Comparison of ENCODE assay signal across 1 cellular context in genomic region chr4:38664704-38665401, GRCh38.
TF ChIP-seq lines count a peak whose summit lies in the region.

No MANE protein-coding gene starts in this region.

TF ChIP-seq in GM23338, 12 proteins besides CTCF, POLR2A, EP300 and RAD21:
- TF ChIP-seq, protein P1, sequence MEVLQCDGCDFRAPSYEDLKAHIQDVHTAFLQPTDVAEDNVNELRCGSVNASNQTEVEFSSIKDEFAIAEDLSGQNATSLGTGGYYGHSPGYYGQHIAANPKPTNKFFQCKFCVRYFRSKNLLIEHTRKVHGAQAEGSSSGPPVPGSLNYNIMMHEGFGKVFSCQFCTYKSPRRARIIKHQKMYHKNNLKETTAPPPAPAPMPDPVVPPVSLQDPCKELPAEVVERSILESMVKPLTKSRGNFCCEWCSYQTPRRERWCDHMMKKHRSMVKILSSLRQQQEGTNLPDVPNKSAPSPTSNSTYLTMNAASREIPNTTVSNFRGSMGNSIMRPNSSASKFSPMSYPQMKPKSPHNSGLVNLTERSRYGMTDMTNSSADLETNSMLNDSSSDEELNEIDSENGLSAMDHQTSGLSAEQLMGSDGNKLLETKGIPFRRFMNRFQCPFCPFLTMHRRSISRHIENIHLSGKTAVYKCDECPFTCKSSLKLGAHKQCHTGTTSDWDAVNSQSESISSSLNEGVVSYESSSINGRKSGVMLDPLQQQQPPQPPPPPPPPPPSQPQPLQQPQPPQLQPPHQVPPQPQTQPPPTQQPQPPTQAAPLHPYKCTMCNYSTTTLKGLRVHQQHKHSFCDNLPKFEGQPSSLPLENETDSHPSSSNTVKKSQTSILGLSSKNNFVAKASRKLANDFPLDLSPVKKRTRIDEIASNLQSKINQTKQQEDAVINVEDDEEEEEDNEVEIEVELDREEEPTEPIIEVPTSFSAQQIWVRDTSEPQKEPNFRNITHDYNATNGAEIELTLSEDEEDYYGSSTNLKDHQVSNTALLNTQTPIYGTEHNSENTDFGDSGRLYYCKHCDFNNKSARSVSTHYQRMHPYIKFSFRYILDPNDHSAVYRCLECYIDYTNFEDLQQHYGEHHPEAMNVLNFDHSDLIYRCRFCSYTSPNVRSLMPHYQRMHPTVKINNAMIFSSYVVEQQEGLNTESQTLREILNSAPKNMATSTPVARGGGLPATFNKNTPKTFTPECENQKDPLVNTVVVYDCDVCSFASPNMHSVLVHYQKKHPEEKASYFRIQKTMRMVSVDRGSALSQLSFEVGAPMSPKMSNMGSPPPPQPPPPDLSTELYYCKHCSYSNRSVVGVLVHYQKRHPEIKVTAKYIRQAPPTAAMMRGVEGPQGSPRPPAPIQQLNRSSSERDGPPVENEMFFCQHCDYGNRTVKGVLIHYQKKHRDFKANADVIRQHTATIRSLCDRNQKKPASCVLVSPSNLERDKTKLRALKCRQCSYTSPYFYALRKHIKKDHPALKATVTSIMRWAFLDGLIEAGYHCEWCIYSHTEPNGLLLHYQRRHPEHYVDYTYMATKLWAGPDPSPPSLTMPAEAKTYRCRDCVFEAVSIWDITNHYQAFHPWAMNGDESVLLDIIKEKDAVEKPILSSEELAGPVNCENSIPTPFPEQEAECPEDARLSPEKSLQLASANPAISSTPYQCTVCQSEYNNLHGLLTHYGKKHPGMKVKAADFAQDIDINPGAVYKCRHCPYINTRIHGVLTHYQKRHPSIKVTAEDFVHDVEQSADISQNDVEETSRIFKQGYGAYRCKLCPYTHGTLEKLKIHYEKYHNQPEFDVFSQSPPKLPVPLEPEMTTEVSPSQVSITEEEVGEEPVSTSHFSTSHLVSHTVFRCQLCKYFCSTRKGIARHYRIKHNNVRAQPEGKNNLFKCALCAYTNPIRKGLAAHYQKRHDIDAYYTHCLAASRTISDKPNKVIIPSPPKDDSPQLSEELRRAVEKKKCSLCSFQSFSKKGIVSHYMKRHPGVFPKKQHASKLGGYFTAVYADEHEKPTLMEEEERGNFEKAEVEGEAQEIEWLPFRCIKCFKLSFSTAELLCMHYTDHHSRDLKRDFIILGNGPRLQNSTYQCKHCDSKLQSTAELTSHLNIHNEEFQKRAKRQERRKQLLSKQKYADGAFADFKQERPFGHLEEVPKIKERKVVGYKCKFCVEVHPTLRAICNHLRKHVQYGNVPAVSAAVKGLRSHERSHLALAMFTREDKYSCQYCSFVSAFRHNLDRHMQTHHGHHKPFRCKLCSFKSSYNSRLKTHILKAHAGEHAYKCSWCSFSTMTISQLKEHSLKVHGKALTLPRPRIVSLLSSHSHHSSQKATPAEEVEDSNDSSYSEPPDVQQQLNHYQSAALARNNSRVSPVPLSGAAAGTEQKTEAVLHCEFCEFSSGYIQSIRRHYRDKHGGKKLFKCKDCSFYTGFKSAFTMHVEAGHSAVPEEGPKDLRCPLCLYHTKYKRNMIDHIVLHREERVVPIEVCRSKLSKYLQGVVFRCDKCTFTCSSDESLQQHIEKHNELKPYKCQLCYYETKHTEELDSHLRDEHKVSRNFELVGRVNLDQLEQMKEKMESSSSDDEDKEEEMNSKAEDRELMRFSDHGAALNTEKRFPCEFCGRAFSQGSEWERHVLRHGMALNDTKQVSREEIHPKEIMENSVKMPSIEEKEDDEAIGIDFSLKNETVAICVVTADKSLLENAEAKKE (CRISPR knock-in tag; IDR thresholded peaks at IDR 0.05), result no peak
- TF ChIP-seq NANOG (IDR thresholded peaks at IDR 0.05; ENCODE audit: borderline replicate concordance), result no peak
- no peak for TF ChIP-seq EZH2 (IDR thresholded peaks at IDR 0.05; ENCODE audit: low read depth, unreplicated experiment)
- TF ChIP-seq CREB1 (CRISPR knock-in tag; IDR thresholded peaks at IDR 0.05; ENCODE audit: low read depth), result no peak
- no peak for TF ChIP-seq ZNF331 (CRISPR knock-in tag; IDR thresholded peaks at IDR 0.05; ENCODE audit: low read depth)
- TF ChIP-seq, protein P2, sequence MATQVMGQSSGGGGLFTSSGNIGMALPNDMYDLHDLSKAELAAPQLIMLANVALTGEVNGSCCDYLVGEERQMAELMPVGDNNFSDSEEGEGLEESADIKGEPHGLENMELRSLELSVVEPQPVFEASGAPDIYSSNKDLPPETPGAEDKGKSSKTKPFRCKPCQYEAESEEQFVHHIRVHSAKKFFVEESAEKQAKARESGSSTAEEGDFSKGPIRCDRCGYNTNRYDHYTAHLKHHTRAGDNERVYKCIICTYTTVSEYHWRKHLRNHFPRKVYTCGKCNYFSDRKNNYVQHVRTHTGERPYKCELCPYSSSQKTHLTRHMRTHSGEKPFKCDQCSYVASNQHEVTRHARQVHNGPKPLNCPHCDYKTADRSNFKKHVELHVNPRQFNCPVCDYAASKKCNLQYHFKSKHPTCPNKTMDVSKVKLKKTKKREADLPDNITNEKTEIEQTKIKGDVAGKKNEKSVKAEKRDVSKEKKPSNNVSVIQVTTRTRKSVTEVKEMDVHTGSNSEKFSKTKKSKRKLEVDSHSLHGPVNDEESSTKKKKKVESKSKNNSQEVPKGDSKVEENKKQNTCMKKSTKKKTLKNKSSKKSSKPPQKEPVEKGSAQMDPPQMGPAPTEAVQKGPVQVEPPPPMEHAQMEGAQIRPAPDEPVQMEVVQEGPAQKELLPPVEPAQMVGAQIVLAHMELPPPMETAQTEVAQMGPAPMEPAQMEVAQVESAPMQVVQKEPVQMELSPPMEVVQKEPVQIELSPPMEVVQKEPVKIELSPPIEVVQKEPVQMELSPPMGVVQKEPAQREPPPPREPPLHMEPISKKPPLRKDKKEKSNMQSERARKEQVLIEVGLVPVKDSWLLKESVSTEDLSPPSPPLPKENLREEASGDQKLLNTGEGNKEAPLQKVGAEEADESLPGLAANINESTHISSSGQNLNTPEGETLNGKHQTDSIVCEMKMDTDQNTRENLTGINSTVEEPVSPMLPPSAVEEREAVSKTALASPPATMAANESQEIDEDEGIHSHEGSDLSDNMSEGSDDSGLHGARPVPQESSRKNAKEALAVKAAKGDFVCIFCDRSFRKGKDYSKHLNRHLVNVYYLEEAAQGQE (IDR thresholded peaks at IDR 0.05; ENCODE audit: unreplicated experiment), result no peak
- no peak for TF ChIP-seq STAT1 (IDR thresholded peaks at IDR 0.05; ENCODE audit: unreplicated experiment)
- TF ChIP-seq ZNF114 (CRISPR knock-in tag; IDR thresholded peaks at IDR 0.05), result no peak
- no peak for TF ChIP-seq ETS1 (IDR thresholded peaks at IDR 0.05)
- TF ChIP-seq EZH2phosphoT487 (IDR thresholded peaks at IDR 0.05; ENCODE audit: unreplicated experiment), result no peak
- no peak for TF ChIP-seq POLR2AphosphoS5 (IDR thresholded peaks at IDR 0.05; ENCODE audit: low read depth)
